8 cellular contexts compared by ENCODE assay signal in the genomic region with DNA sequence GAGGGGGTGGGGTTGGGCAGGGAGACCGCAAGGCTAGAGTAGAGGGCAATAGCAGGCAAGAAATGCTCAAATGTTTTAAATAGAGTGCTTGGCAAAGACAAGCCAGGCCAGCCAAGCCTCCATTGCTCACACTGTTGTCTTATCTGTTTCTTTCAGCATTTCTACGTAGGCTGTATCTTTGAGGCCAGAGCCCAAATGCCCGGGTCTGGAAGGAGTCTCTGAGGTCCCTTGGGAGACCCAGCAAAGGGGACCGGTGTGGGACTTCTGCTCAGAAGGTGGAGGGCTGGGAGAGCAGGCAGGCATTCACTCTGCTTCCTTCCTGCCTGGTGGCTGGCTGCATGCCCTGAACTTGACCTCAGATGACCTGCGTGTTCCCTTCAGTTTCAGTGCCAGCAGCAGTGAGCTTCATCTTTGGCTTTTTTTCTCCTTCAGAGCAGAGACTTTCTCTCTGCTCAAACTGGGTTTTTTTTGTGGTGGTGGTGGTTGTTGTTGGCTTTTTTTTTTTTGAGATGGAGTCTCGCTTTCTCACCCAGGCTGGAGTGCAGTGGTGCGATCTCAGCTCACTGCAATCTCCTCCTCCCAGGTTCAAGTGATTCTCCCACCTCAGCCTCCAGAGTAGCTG. TPM values are rescaled to one million over a fixed set of nuclear protein-coding genes. Genes with fewer than 3 reads are reported as not detected.
A peak's percentile ranks its signal among the peaks of the same experiment; 100 is the strongest.
DNase-seq lines count a peak whose midpoint lies in the region; ATAC-seq and TF ChIP-seq lines count a peak whose summit lies in the region.

No MANE protein-coding gene starts in this region.

- H3K4me1 Mint-ChIP-seq in activated naive CD8-positive, alpha-beta T cell treated with anti-CD3 and anti-CD28 coated beads, Interleukin-2, amount 50 U/mL, for 24 hours = peaks cover 53% of the 10 kb centered on the region
- peaks cover 6% of the 10 kb centered on the region for H3K4me1 Mint-ChIP-seq in progenitor cell of endocrine pancreas (ENCODE audit: low read depth)

- peak overlapping the region; percentile 90 for H3K27ac Mint-ChIP-seq in activated naive CD8-positive, alpha-beta T cell treated with anti-CD3 and anti-CD28 coated beads, Interleukin-2, amount 50 U/mL, for 24 hours
- H3K27ac Mint-ChIP-seq in progenitor cell of endocrine pancreas = no peak overlapping the region

- H3K9me3 Mint-ChIP-seq in activated naive CD8-positive, alpha-beta T cell treated with anti-CD3 and anti-CD28 coated beads, Interleukin-2, amount 50 U/mL, for 24 hours = no peaks in the 10 kb centered on the region
- H3K9me3 Mint-ChIP-seq in progenitor cell of endocrine pancreas (ENCODE audit: low read depth) = no peaks in the 10 kb centered on the region

- peaks cover 20% of the 10 kb centered on the region for H3K4me1 ChIP-seq in BE2C

- no peaks in the 10 kb centered on the region for H3K27me3 ChIP-seq in BE2C

- ATAC-seq in GM18870 (IDR thresholded peaks at IDR 0.05; ENCODE audit: unreplicated experiment) (peak; percentile 66), HG03095 (IDR thresholded peaks at IDR 0.05; ENCODE audit: unreplicated experiment) (peak; percentile 57)
- ATAC-seq in activated naive CD8-positive, alpha-beta T cell treated with anti-CD3 and anti-CD28 coated beads, Interleukin-2, amount 50 U/mL, for 24 hours = peak; percentile 82

- DNase-seq in BE2C = peak; percentile 72
- peak; percentile 84 for DNase-seq in OCI-M1 (lab: John Stamatoyannopoulos, UW)
- DNase-seq in activated naive CD8-positive, alpha-beta T cell treated with anti-CD3 and anti-CD28 coated beads, Interleukin-2, amount 50 U/mL, for 24 hours = peak; percentile 56
- peak; percentile 28 for DNase-seq in midbrain (lab: John Stamatoyannopoulos, UW)
- DNase-seq in NCI-H345 treated with DMSO at 0.1 percent for 48 hours (lab: John Stamatoyannopoulos, UW; ENCODE audit: unreplicated experiment) = no peak
- no peak for DNase-seq in progenitor cell of endocrine pancreas (ENCODE audit: low spot score, unreplicated experiment)

- no peaks in the 10 kb centered on the region for H3K36me3 ChIP-seq in BE2C

- TF ChIP-seq CTCF in BE2C (IDR thresholded peaks at IDR 0.05; ENCODE audit: low read depth, low read length) = no peak
- no peak for TF ChIP-seq CTCF in progenitor cell of endocrine pancreas (IDR thresholded peaks at IDR 0.05; ENCODE audit: unreplicated experiment)

- H3K4me3 ChIP-seq in BE2C (ENCODE audit: low read depth, low read length) = no peak overlapping the region

- peaks cover 4% of the 10 kb centered on the region for H3K36me3 Mint-ChIP-seq in activated naive CD8-positive, alpha-beta T cell treated with anti-CD3 and anti-CD28 coated beads, Interleukin-2, amount 50 U/mL, for 24 hours (ENCODE audit: low read depth)
- no peaks in the 10 kb centered on the region for H3K36me3 Mint-ChIP-seq in progenitor cell of endocrine pancreas (ENCODE audit: insufficient read depth)

- H3K27me3 Mint-ChIP-seq in activated naive CD8-positive, alpha-beta T cell treated with anti-CD3 and anti-CD28 coated beads, Interleukin-2, amount 50 U/mL, for 24 hours = no peaks in the 10 kb centered on the region
- H3K27me3 Mint-ChIP-seq in progenitor cell of endocrine pancreas = peaks cover 14% of the 10 kb centered on the region

- H3K9me3 ChIP-seq in BE2C = no peaks in the 10 kb centered on the region

- H3K4me3 Mint-ChIP-seq in activated naive CD8-positive, alpha-beta T cell treated with anti-CD3 and anti-CD28 coated beads, Interleukin-2, amount 50 U/mL, for 24 hours = peak overlapping the region; percentile 67
- H3K4me3 Mint-ChIP-seq in progenitor cell of endocrine pancreas (ENCODE audit: low read depth) = no peak overlapping the region

RNA-seq across cellular contexts. Expression of a gene that starts 13.7 kb away (rescaled TPM):
- 14.6 TPM for polyA plus RNA-seq in BE2C (2012; ENCODE audit: insufficient read depth, insufficient read length, low read depth)
- total RNA-seq in progenitor cell of endocrine pancreas = 38.2 and 40.7 TPM in 2 replicates

RNA-seq across cellular contexts. Expression of a gene that starts 44.3 kb away (rescaled TPM):
- polyA plus RNA-seq in BE2C (2012; ENCODE audit: insufficient read depth, insufficient read length, low read depth) = 122 TPM
- 63.8 and 66.9 TPM in 2 replicates for total RNA-seq in progenitor cell of endocrine pancreas

Comparison
In these comparisons a context has a peak if more than half of its experiments do, and no peak if none do; other contexts are left out.
1. DNase-seq: peak in BE2C (single experiment), OCI-M1 (single experiment), activated naive CD8-positive, alpha-beta T cell treated with anti-CD3 and anti-CD28 coated beads, Interleukin-2, amount 50 U/mL, for 24 hours (single experiment) and midbrain (single experiment); none in NCI-H345 treated with DMSO at 0.1 percent for 48 hours (single experiment) and progenitor cell of endocrine pancreas (single experiment).
2. Peak in every context shown above with its lines, with median percentiles within 50 percentile points of each other: ATAC-seq.